18 cellular contexts compared by ENCODE assay signal in genomic region chr12:164207-164606, GRCh38. TPM values are rescaled to one million over a fixed set of nuclear protein-coding genes. Genes with fewer than 3 reads are reported as not detected.
DNase-seq lines count a peak whose midpoint lies in the region; ATAC-seq, FAIRE-seq and TF ChIP-seq lines count a peak whose summit lies in the region.
"Had no signal": no experiment of that assay in that cellular context is flagged by ENCODE, and none has a peak within 500 bp of the region (broad histone marks: within the 10 kb centered on the region; RNA-seq: fewer than 3 reads in every experiment).

No MANE protein-coding gene starts in this region.

- no peak for TF ChIP-seq POLR2A in H1 (IDR thresholded peaks at IDR 0.05; ENCODE audit: control extremely low read depth in 1 of 2, low read depth in 2 of 2, low read length in 2 of 2)

- POLR2A ChIA-PET in HEK293 (lab: Yijun Ruan, JAX) (no interaction called here), H1 (lab: Charles Lee; ENCODE audit: partially characterized antibody) (interaction anchor here (1.6 kb wide), 1 partner anchor 14 kb away, joined by 3 read pairs; no protein-coding TSS in a partner anchor)

- H4K5ac ChIP-seq in H1 (ENCODE audit: insufficient read length, low read depth, low read length): no peak overlapping the region

- no peak for TF ChIP-seq RAD21 in H1 (IDR thresholded peaks at IDR 0.05 in 1 of 2, conservative IDR thresholded peaks at IDR 0.05 in 1 of 2; ENCODE audit: low read depth in 2 of 2, low read length in 2 of 2)

- TF ChIP-seq CTCF in HEK293 (tag by site-specific recombination; IDR thresholded peaks at IDR 0.05) (no peak), H1 (IDR thresholded peaks at IDR 0.05; ENCODE audit: control extremely low read depth in 1 of 3, insufficient read depth in 1 of 3, low read depth in 1 of 3, low read length in 3 of 3) (no peak), neural progenitor cell (IDR thresholded peaks at IDR 0.05) (no peak)

- ATAC-seq in T-helper 17 cell (no peak), HG02885 (IDR thresholded peaks at IDR 0.05; ENCODE audit: poor library complexity, unreplicated experiment) (no peak)
- ATAC-seq: activated naive CD4-positive, alpha-beta T cell treated with anti-CD3 and anti-CD28 coated beads, Interleukin-2, amount 50 U/mL, for 72 hours had no signal

- H4K8ac ChIP-seq in H1 (ENCODE audit: extremely low read depth, insufficient read depth, low read length): no peak overlapping the region

- H2BK20ac ChIP-seq in H1 (ENCODE audit: low read length): no peak overlapping the region

- TF ChIP-seq EP300 in H1 (IDR thresholded peaks at IDR 0.05; ENCODE audit: borderline replicate concordance in 1 of 2, low read depth in 2 of 2, low read length in 2 of 2): no peak

- H3K4me3 Mint-ChIP-seq in neural progenitor cell (no peak overlapping the region), T-helper 17 cell (no peak overlapping the region), immature natural killer cell (no peak overlapping the region)
- H3K4me3 Mint-ChIP-seq: activated CD4-positive, alpha-beta T cell treated with anti-CD3 and anti-CD28 coated beads, Interleukin-2, amount 10 ng/mL, durations not matched to agents 24 days and 14 days had no signal

- H2BK5ac ChIP-seq in H1 (ENCODE audit: low read depth, low read length): no peak overlapping the region

- CTCF ChIA-PET in HEK293 (lab: Yijun Ruan, JAX): interaction anchor here (1.2 to 1.4 kb wide), 2 partner anchors 11 to 24 kb away, joined by 3 to 8 read pairs; no protein-coding TSS in a partner anchor
- CTCF ChIA-PET in H1 (lab: Charles Lee; ENCODE audit: partially characterized antibody): interaction anchor here (1.0 to 3.6 kb wide), 4 partner anchors 9 to 56 kb away, joined by 3 to 29 read pairs (median 11); no protein-coding TSS in a partner anchor

- no peak overlapping the region for H3K4me3 ChIP-seq in HEK293 (ENCODE audit: low read depth, low read length)
- H3K4me3 ChIP-seq in H1 (ENCODE audit: extremely low read depth in 1 of 4, insufficient read depth in 2 of 4, low read depth in 3 of 4, low read length in 4 of 4): no peak overlapping the region
- H3K4me3 ChIP-seq in neural progenitor cell: no peak overlapping the region
- H3K4me3 ChIP-seq: lung, right atrium auricular region, SJCRH30, testis had no signal

- DNase-seq in NCI-H510A treated with DMSO at 0.1 percent for 48 hours (lab: John Stamatoyannopoulos, UW) (peak; percentile 80), H1 (ENCODE audit: low read depth in 1 of 2, low spot score in 2 of 2) (no peak), neural progenitor cell (ENCODE audit: low spot score) (peak; percentile 43), T-helper 17 cell (no peak), NCI-H1105 treated with DMSO at 0.1 percent for 48 hours (lab: John Stamatoyannopoulos, UW) (no peak), immature natural killer cell (no peak)
- DNase-seq: activated CD4-positive, alpha-beta T cell treated with anti-CD3 and anti-CD28 coated beads, Interleukin-2, amount 10 ng/mL, durations not matched to agents 24 days and 14 days; effector CD8-positive, alpha-beta T cell; NCI-H2107; SJCRH30; T1000; testis had no signal

- H3K18ac ChIP-seq in H1 (ENCODE audit: extremely low read depth, low read length): no peak overlapping the region

- H3K27me3 ChIP-seq in H1 (replicated peaks in 1 of 4; ENCODE audit: control insufficient read depth in 3 of 4, extremely low read depth in 1 of 4, insufficient read depth in 3 of 4, low read length in 3 of 4) (peaks cover 0 to 3% (median 1%) of the 10 kb centered on the region in 4 experiments; a peak in 1 of 7 replicates), neural progenitor cell (peaks cover 11% of the 10 kb centered on the region)
- H3K27me3 ChIP-seq: right atrium auricular region, testis had no signal

- peaks cover 17% of the 10 kb centered on the region for H3F3A ChIP-seq in neural progenitor cell (ENCODE audit: low read depth)

- H3K27ac ChIP-seq in HEK293 (ENCODE audit: extremely low read depth, low read depth, low read length): no peak overlapping the region
- H3K27ac ChIP-seq in H1 (ENCODE audit: low read depth, low read length): no peak overlapping the region
- H3K27ac ChIP-seq in neural progenitor cell: no peak overlapping the region
- H3K27ac ChIP-seq: right atrium auricular region, SJCRH30, testis had no signal

- H3K9ac ChIP-seq in H1 (replicated peaks in 1 of 4; ENCODE audit: extremely low read depth in 1 of 4, low read depth in 3 of 4, low read length in 3 of 4): no peak overlapping the region
- H3K9ac ChIP-seq in neural progenitor cell: no peak overlapping the region

- H4K20me1 ChIP-seq in H1 (replicated peaks in 1 of 2; ENCODE audit: control insufficient read depth in 1 of 2, insufficient read depth in 2 of 2, low read length in 2 of 2): no peaks in the 10 kb centered on the region
- H4K20me1 ChIP-seq in neural progenitor cell (ENCODE audit: low read depth): no peaks in the 10 kb centered on the region

- no peaks in the 10 kb centered on the region for H3K79me1 ChIP-seq in H1 (ENCODE audit: low read depth, low read length)

- no peaks in the 10 kb centered on the region for H3K9me3 ChIP-seq in HEK293 (ENCODE audit: control insufficient read depth, insufficient read depth, low read depth, low read length)
- no peaks in the 10 kb centered on the region for H3K9me3 ChIP-seq in H1 (ENCODE audit: insufficient read depth in 2 of 2, low read depth in 1 of 2, low read length in 1 of 2)
- no peaks in the 10 kb centered on the region for H3K9me3 ChIP-seq in neural progenitor cell (ENCODE audit: low read depth)
- peaks cover 2% of the 10 kb centered on the region for H3K9me3 ChIP-seq in T-helper 17 cell (ENCODE audit: control insufficient read depth, low read length, poor library complexity, severe bottlenecking)
- H3K9me3 ChIP-seq: right atrium auricular region, SJCRH30, testis had no signal

- H3K4me1 Mint-ChIP-seq in neural progenitor cell (peaks cover 52% of the 10 kb centered on the region), T-helper 17 cell (peaks cover 16% of the 10 kb centered on the region), immature natural killer cell (peaks cover 8 to 13% of the 10 kb centered on the region in 2 donors)

- H3K4me2 ChIP-seq in H1 (ENCODE audit: insufficient read depth in 1 of 2, low read depth in 2 of 2, low read length in 2 of 2): no peak overlapping the region
- H3K4me2 ChIP-seq in neural progenitor cell: peak overlapping the region; percentile 44

- H3K79me2 ChIP-seq in H1 (ENCODE audit: control insufficient read depth in 1 of 2, insufficient read depth in 2 of 2, low read length in 2 of 2) (no peaks in the 10 kb centered on the region), neural progenitor cell (ENCODE audit: low read depth) (no peaks in the 10 kb centered on the region)

- H2AFZ ChIP-seq in H1 (ENCODE audit: low read length): no peak overlapping the region
- H2AFZ ChIP-seq in neural progenitor cell (replicated peaks): no peak overlapping the region

- H3K36me3 Mint-ChIP-seq in neural progenitor cell: no peaks in the 10 kb centered on the region
- H3K36me3 Mint-ChIP-seq in T-helper 17 cell (ENCODE audit: low read depth): no peaks in the 10 kb centered on the region
- H3K36me3 Mint-ChIP-seq in immature natural killer cell: no peaks in the 10 kb centered on the region
- H3K36me3 Mint-ChIP-seq: activated naive CD4-positive, alpha-beta T cell treated with anti-CD3 and anti-CD28 coated beads, Interleukin-2, amount 50 U/mL, for 72 hours had no signal

- no peaks in the 10 kb centered on the region for H3K9me3 Mint-ChIP-seq in neural progenitor cell
- H3K9me3 Mint-ChIP-seq in immature natural killer cell: no peaks in the 10 kb centered on the region
- H3K9me3 Mint-ChIP-seq: activated CD4-positive, alpha-beta T cell treated with anti-CD3 and anti-CD28 coated beads, Interleukin-2, amount 10 ng/mL, durations not matched to agents 24 days and 14 days; activated naive CD4-positive, alpha-beta T cell treated with anti-CD3 and anti-CD28 coated beads, Interleukin-2, amount 50 U/mL, for 72 hours had no signal

- H3K27me3 Mint-ChIP-seq in neural progenitor cell (ENCODE audit: insufficient read depth, low read depth) (peaks cover 15% of the 10 kb centered on the region), T-helper 17 cell (peaks cover 38% of the 10 kb centered on the region), immature natural killer cell (ENCODE audit: low read depth in 3 of 3) (peaks cover 0 to 7% (median 0%) of the 10 kb centered on the region in 3 donors)
- H3K27me3 Mint-ChIP-seq: activated CD4-positive, alpha-beta T cell treated with anti-CD3 and anti-CD28 coated beads, Interleukin-2, amount 10 ng/mL, durations not matched to agents 24 days and 14 days had no signal

- no peak overlapping the region for H3K23ac ChIP-seq in H1 (ENCODE audit: insufficient read length)

- no peaks in the 10 kb centered on the region for H3K36me3 ChIP-seq in HEK293 (ENCODE audit: control insufficient read depth in 2 of 2, insufficient read depth in 1 of 2, low read length in 2 of 2)
- H3K36me3 ChIP-seq in H1 (ENCODE audit: control insufficient read depth in 2 of 4, insufficient read depth in 4 of 4, low read length in 3 of 4): no peaks in the 10 kb centered on the region
- no peaks in the 10 kb centered on the region for H3K36me3 ChIP-seq in neural progenitor cell
- H3K36me3 ChIP-seq: right atrium auricular region, SJCRH30 had no signal

- 0 out of 2 replicates have a peak overlapping the region, but pooled peaks have one; percentile 7 for H2BK12ac ChIP-seq in H1 (ENCODE audit: low read depth, low read length)

- H3K27ac Mint-ChIP-seq in neural progenitor cell: peak overlapping the region; percentile 34
- no peak overlapping the region for H3K27ac Mint-ChIP-seq in T-helper 17 cell
- H3K27ac Mint-ChIP-seq in immature natural killer cell: peak overlapping the region in 1 of 6 donors; percentile 79
- H3K27ac Mint-ChIP-seq: activated CD4-positive, alpha-beta T cell treated with anti-CD3 and anti-CD28 coated beads, Interleukin-2, amount 10 ng/mL, durations not matched to agents 24 days and 14 days; activated naive CD4-positive, alpha-beta T cell treated with anti-CD3 and anti-CD28 coated beads, Interleukin-2, amount 50 U/mL, for 72 hours had no signal

- H2BK120ac ChIP-seq in H1 (replicated peaks; ENCODE audit: low read depth, low read length): no peak overlapping the region

- peak overlapping the region; percentile 81; the same call in 1 of the 2 replicates for H2BK15ac ChIP-seq in H1 (ENCODE audit: low read length)

- H3K4me1 ChIP-seq in HEK293 (ENCODE audit: control insufficient read depth, insufficient read depth, low read length) (no peaks in the 10 kb centered on the region), H1 (replicated peaks in 1 of 4; ENCODE audit: control insufficient read depth in 3 of 4, insufficient read depth in 4 of 4, low read length in 3 of 4) (peaks cover 3 to 11% (median 7%) of the 10 kb centered on the region in 4 experiments), neural progenitor cell (peaks cover 27% of the 10 kb centered on the region)
- H3K4me1 ChIP-seq: right atrium auricular region, SJCRH30 had no signal

- no peak overlapping the region for H3K4ac ChIP-seq in H1 (replicated peaks; ENCODE audit: insufficient read length, low read depth, low read length)

- H3K14ac ChIP-seq in H1 (ENCODE audit: insufficient read length): no peak overlapping the region

- no peaks in the 10 kb centered on the region for H3K23me2 ChIP-seq in H1 (ENCODE audit: low read depth, low read length)

- H3K56ac ChIP-seq in H1 (replicated peaks; ENCODE audit: insufficient read length, low read depth, low read length): no peak overlapping the region

- H4K91ac ChIP-seq in H1 (replicated peaks; ENCODE audit: insufficient read length, low read length): no peak overlapping the region

- no peak for FAIRE-seq in H1 (lab: Jason Lieb, UNC)
- FAIRE-seq: D721Med had no signal

- no peak overlapping the region for H2AK5ac ChIP-seq in H1 (ENCODE audit: low read depth, low read length)

- 70% methylated on average over 6 of the region's 7 CpGs; no CpG with 5 or more reads in 1 of the 2 experiments for WGBS in H1 (ENCODE audit: extremely low coverage in 1 of 2, insufficient coverage in 1 of 2, insufficient read length in 1 of 2, insufficient replicate concordance in 2 of 2, low coverage in 1 of 2, low lambda C conversion rate in 2 of 2, missing lambda C conversion rate in 1 of 2), 2 experiments

RNA-seq across cellular contexts. Expression of gene SLC6A12, which starts 49.8 kb away (rescaled TPM):
- total RNA-seq in H1 (2021; fragmentation: NEBNext Ultra II Directional; extraction: Animal tissue kit (Norgen Biotek cat#: 25700)): 0.65 and 1.1 TPM in 2 replicates
- polyA plus RNA-seq in H1 (2011; rRNA removed) (0.63 and 0.70 TPM in 2 replicates), immature natural killer cell (under 1 TPM in 1 of 3 donors, not detected in 2; 0.59 TPM)
- polyA plus RNA-seq in H1 (2011; cell fraction: cytosol; rRNA removed): 0.44 TPM
- polyA plus RNA-seq in H1 (2011; cell fraction: nucleus; rRNA removed): 1.6 TPM
- polyA plus RNA-seq in H1 (2012, experiment 1 of 2): 0.33 to 1.2 TPM (median 0.91 TPM) in 4 replicates
- 0.56 TPM for polyA plus RNA-seq in H1 (2012, experiment 2 of 2)
- 0.36 TPM for polyA plus RNA-seq in H1 (2013, experiment 1 of 2)
- 0.46 TPM for polyA plus RNA-seq in H1 (2013, experiment 2 of 2)
- 1.8 and 3.6 TPM in 2 replicates for polyA minus RNA-seq in H1 (2011; rRNA and poly(A)+ RNA removed)
- polyA minus RNA-seq in H1 (2011; cell fraction: cytosol; rRNA and poly(A)+ RNA removed): not detected
- polyA minus RNA-seq in H1 (2011; cell fraction: nucleus; rRNA and poly(A)+ RNA removed): 1.8 TPM
- total RNA-seq in neural progenitor cell (ENCODE audit: low replicate concordance) (0.12 TPM in 1 of 2 replicates, not detected in the other), T-helper 17 cell (not detected)
- total RNA-seq: activated CD4-positive, alpha-beta T cell treated with anti-CD3 and anti-CD28 coated beads, Interleukin-2, amount 10 ng/mL, durations not matched to agents 24 days and 14 days; activated naive CD4-positive, alpha-beta T cell treated with anti-CD3 and anti-CD28 coated beads, Interleukin-2, amount 50 U/mL, for 72 hours; SJCRH30 had no signal

Comparison
In these comparisons a context has a peak if more than half of its experiments do, and no peak if none do; other contexts are left out.
1. DNase-seq: peak in NCI-H510A treated with DMSO at 0.1 percent for 48 hours (single experiment) and neural progenitor cell (single experiment); none in H1 (0 of 2), T-helper 17 cell (0 of 3), NCI-H1105 treated with DMSO at 0.1 percent for 48 hours (single experiment) and immature natural killer cell (0 of 3).